Comparison of ENCODE assay signal across 1 cellular context in genomic region chr19:38670921-38671398, GRCh38.
TF ChIP-seq lines count a peak whose summit lies in the region.

No MANE protein-coding gene starts in this region.

TF ChIP-seq in HepG2, 621 proteins besides CTCF, POLR2A, EP300 and RAD21 (continued from another document and continues in another):
- TF ChIP-seq POGK (CRISPR knock-in tag; conservative IDR thresholded peaks at IDR 0.05) = no peak
- TF ChIP-seq ZNF557 (CRISPR knock-in tag; IDR thresholded peaks at IDR 0.05) = no peak
- TF ChIP-seq NFIB (CRISPR knock-in tag; IDR thresholded peaks at IDR 0.05; ENCODE audit: borderline replicate concordance) = no peak
- no peak for TF ChIP-seq ZNF282 (IDR thresholded peaks at IDR 0.05; ENCODE audit: partially characterized antibody)
- TF ChIP-seq DMAP1 (CRISPR knock-in tag; IDR thresholded peaks at IDR 0.05) = no peak
- no peak for TF ChIP-seq ZSCAN22 (CRISPR knock-in tag; IDR thresholded peaks at IDR 0.05)
- TF ChIP-seq FLYWCH1 (CRISPR knock-in tag; IDR thresholded peaks at IDR 0.05) = no peak
- no peak for TF ChIP-seq ZSCAN30 (CRISPR knock-in tag; IDR thresholded peaks at IDR 0.05)
- no peak for TF ChIP-seq MED13 (CRISPR knock-in tag; IDR thresholded peaks at IDR 0.05)
- no peak for TF ChIP-seq ZNF614 (CRISPR knock-in tag; IDR thresholded peaks at IDR 0.05; ENCODE audit: borderline replicate concordance)
- no peak for TF ChIP-seq PLRG1 (conservative IDR thresholded peaks at IDR 0.05)
- no peak for TF ChIP-seq KDM2A (CRISPR knock-in tag; IDR thresholded peaks at IDR 0.05; ENCODE audit: borderline replicate concordance, low read depth)
- TF ChIP-seq HDAC1 (CRISPR knock-in tag; IDR thresholded peaks at IDR 0.05) = 0 out of 2 replicates have a peak, but pooled peaks have one; percentile 26
- TF ChIP-seq BCL3 (CRISPR knock-in tag; IDR thresholded peaks at IDR 0.05) = no peak
- no peak for TF ChIP-seq ZNF543 (CRISPR knock-in tag; IDR thresholded peaks at IDR 0.05)
- TF ChIP-seq TMF1 (CRISPR knock-in tag; IDR thresholded peaks at IDR 0.05; ENCODE audit: low read depth) = no peak
- TF ChIP-seq NFKB2 (CRISPR knock-in tag; IDR thresholded peaks at IDR 0.05; ENCODE audit: borderline replicate concordance) = no peak
- TF ChIP-seq SP2 (CRISPR knock-in tag; IDR thresholded peaks at IDR 0.05) = no peak
- no peak for TF ChIP-seq ZNF225 (CRISPR knock-in tag; IDR thresholded peaks at IDR 0.05)
- TF ChIP-seq SRY (CRISPR knock-in tag; IDR thresholded peaks at IDR 0.05) = no peak
- no peak for TF ChIP-seq ZNF766 (CRISPR knock-in tag; IDR thresholded peaks at IDR 0.05; ENCODE audit: borderline replicate concordance)
- no peak for TF ChIP-seq SNAI1 (CRISPR knock-in tag; IDR thresholded peaks at IDR 0.05; ENCODE audit: borderline replicate concordance)
- no peak for TF ChIP-seq ATM (IDR thresholded peaks at IDR 0.05; ENCODE audit: borderline replicate concordance)
- TF ChIP-seq ZSCAN9 (CRISPR knock-in tag; IDR thresholded peaks at IDR 0.05; ENCODE audit: borderline replicate concordance) = no peak
- TF ChIP-seq RXRB (CRISPR knock-in tag; IDR thresholded peaks at IDR 0.05; ENCODE audit: borderline replicate concordance) = peak; percentile 17; the same call in 1 of the 2 replicates
- no peak for TF ChIP-seq AKNA (CRISPR knock-in tag; IDR thresholded peaks at IDR 0.05; ENCODE audit: borderline replicate concordance)
- peak; percentile 60; the same call in 1 of the 2 replicates for TF ChIP-seq PITX1 (CRISPR knock-in tag; IDR thresholded peaks at IDR 0.05)
- TF ChIP-seq ZNF235 (CRISPR knock-in tag; IDR thresholded peaks at IDR 0.05; ENCODE audit: borderline replicate concordance) = no peak
- TF ChIP-seq ZNF790 (CRISPR knock-in tag; IDR thresholded peaks at IDR 0.05; ENCODE audit: borderline replicate concordance) = no peak
- no peak for TF ChIP-seq ATF1 (CRISPR knock-in tag; IDR thresholded peaks at IDR 0.05)
- no peak for TF ChIP-seq CENPBD1 (CRISPR knock-in tag; IDR thresholded peaks at IDR 0.05; ENCODE audit: borderline replicate concordance, low read depth)
- 0 out of 2 replicates have a peak, but pooled peaks have one; percentile 43 for TF ChIP-seq GFI1 (CRISPR knock-in tag; IDR thresholded peaks at IDR 0.05; ENCODE audit: borderline replicate concordance)
- TF ChIP-seq HMGXB3 (CRISPR knock-in tag; IDR thresholded peaks at IDR 0.05; ENCODE audit: borderline replicate concordance) = no peak
- no peak for TF ChIP-seq SOX6 (IDR thresholded peaks at IDR 0.05)
- no peak for TF ChIP-seq SOX6 (CRISPR knock-in tag; IDR thresholded peaks at IDR 0.05)
- no peak for TF ChIP-seq GLMP (CRISPR knock-in tag; IDR thresholded peaks at IDR 0.05; ENCODE audit: borderline replicate concordance)
- TF ChIP-seq ZNF772 (CRISPR knock-in tag; IDR thresholded peaks at IDR 0.05) = no peak
- no peak for TF ChIP-seq ZNF784 (CRISPR knock-in tag; IDR thresholded peaks at IDR 0.05; ENCODE audit: borderline replicate concordance)
- TF ChIP-seq DRAP1 (CRISPR knock-in tag; IDR thresholded peaks at IDR 0.05) = no peak
- TF ChIP-seq HMGXB4 (CRISPR knock-in tag; IDR thresholded peaks at IDR 0.05; ENCODE audit: borderline replicate concordance in 1 of 2, low read depth in 1 of 2) = no peak
- no peak for TF ChIP-seq ZFP90 (CRISPR knock-in tag; IDR thresholded peaks at IDR 0.05; ENCODE audit: borderline replicate concordance)
- TF ChIP-seq HNRNPL (IDR thresholded peaks at IDR 0.05; ENCODE audit: low read depth, low read length) = no peak
- no peak for TF ChIP-seq STAT6 (CRISPR knock-in tag; IDR thresholded peaks at IDR 0.05; ENCODE audit: borderline replicate concordance)
- no peak for TF ChIP-seq ARID2 (CRISPR knock-in tag; IDR thresholded peaks at IDR 0.05; ENCODE audit: borderline replicate concordance)
- no peak for TF ChIP-seq ZNF580 (CRISPR knock-in tag; IDR thresholded peaks at IDR 0.05; ENCODE audit: borderline replicate concordance, low read depth)
